Comparison of ENCODE assay signal across 30 cellular contexts in genomic region chr19:11221082-11221598, GRCh38. TPM values are rescaled to one million over a fixed set of nuclear protein-coding genes. Genes with fewer than 3 reads are reported as not detected.
A peak's percentile ranks its signal among the peaks of the same experiment; 100 is the strongest.
DNase-seq lines count a peak whose midpoint lies in the region; ATAC-seq, FAIRE-seq and TF ChIP-seq lines count a peak whose summit lies in the region.
"Had no signal": no experiment of that assay in that cellular context is flagged by ENCODE, and none has a peak within 500 bp of the region (broad histone marks: within the 10 kb centered on the region; RNA-seq: fewer than 3 reads in every experiment).

No MANE protein-coding gene starts in this region.

- H3K27me3 Mint-ChIP-seq in endodermal cell (ENCODE audit: insufficient read depth), result no peaks in the 10 kb centered on the region
- H3K27me3 Mint-ChIP-seq: CD4-positive, CD25-positive, alpha-beta regulatory T cell had no signal

- H3K36me3 Mint-ChIP-seq in endodermal cell (ENCODE audit: low read depth), result peaks cover 51% of the 10 kb centered on the region
- H3K36me3 Mint-ChIP-seq: CD14-positive monocyte had no signal

- H3K9me3 Mint-ChIP-seq in endodermal cell, result peaks cover 19% of the 10 kb centered on the region

- no peak overlapping the region for H3K9ac ChIP-seq in K562 (ENCODE audit: insufficient read depth in 1 of 2, low read depth in 2 of 2, low read length in 2 of 2)
- H3K9ac ChIP-seq in endodermal cell (ENCODE audit: extremely low read depth, low read length, poor library complexity, severe bottlenecking), result no peak overlapping the region
- H3K9ac ChIP-seq: BLaER1 had no signal

- peaks cover 4% of the 10 kb centered on the region; the same call in 1 of the 2 replicates for H3K9me3 ChIP-seq in K562 (replicated peaks; ENCODE audit: control insufficient read depth, insufficient read depth, low read depth, low read length)
- peaks cover 10% of the 10 kb centered on the region for H3K9me3 ChIP-seq in endodermal cell (ENCODE audit: control insufficient read depth, low read length)
- H3K9me3 ChIP-seq: BE2C had no signal

- POLR2A ChIA-PET in K562 (lab: Yijun Ruan, JAX), result no interaction called here
- POLR2A ChIA-PET in HEK293T (lab: Yijun Ruan, JAX), result no interaction called here

- WGBS in K562 (ENCODE audit: insufficient coverage, low coverage, missing lambda C conversion rate), result 68% methylated on average over 3 of the region's 3 CpGs
- 97 to 100% methylated on average over 3 of the region's 3 CpGs for WGBS in endodermal cell (ENCODE audit: insufficient coverage in 1 of 2, insufficient read length in 1 of 2), 2 experiments

- DNase-seq in K562 (ENCODE audit: extremely low read depth in 1 of 4, low spot score in 3 of 4) (no peak), endodermal cell (no peak), globus pallidus (ENCODE audit: low spot score) (no peak), SHP77 treated with DMSO at 0.1 percent for 48 hours (lab: John Stamatoyannopoulos, UW) (no peak), HEK293T (ENCODE audit: extremely low spot score) (no peak)
- DNase-seq: 8988T; ACHN; BE2C; C1 segment of cervical spinal cord; CD4-positive, alpha-beta memory T cell; CD4-positive, CD25-positive, alpha-beta regulatory T cell; CD8-positive, alpha-beta memory T cell; COR-L47; DMS 273 treated with DMSO at 0.1 percent for 48 hours; DMS153; DMS53; DMS79; DND-41; EL; GDM1 had no signal

- BruUV-seq in K562 (replicated peaks; lab: Mats Ljungman, UMichigan), result no TSS peak

- CTCF ChIA-PET in K562 (lab: Yijun Ruan, JAX; ENCODE audit: low intra/inter-chr PET ratio), result no interaction called here
- CTCF ChIA-PET in HEK293T (lab: Yijun Ruan, JAX), result interaction anchor here (0.6 kb wide), 1 partner anchor 29 kb away, joined by 5 read pairs; no protein-coding TSS in a partner anchor

- no peak for TF ChIP-seq RAD21 in K562 (CRISPR knock-in tag; conservative IDR thresholded peaks at IDR 0.05 in 1 of 2, IDR thresholded peaks at IDR 0.05 in 1 of 2)

- no peak overlapping the region for H3K4me2 ChIP-seq in K562 (ENCODE audit: insufficient read depth, low read length)
- H3K4me2 ChIP-seq: BLaER1 had no signal

- FAIRE-seq in K562 (lab: Jason Lieb, UNC), result no peak
- FAIRE-seq: A204.1, GM12878, GM12892, GM18507 had no signal

- no peak for ATAC-seq in K562
- ATAC-seq: GM12878 had no signal

- H3K4me3 ChIP-seq in K562, result no peak overlapping the region
- H3K4me3 ChIP-seq in endodermal cell (ENCODE audit: low read length), result peak overlapping the region; percentile 8
- H3K4me3 ChIP-seq: BLaER1, GM12878 had no signal

- TF ChIP-seq EP300 in K562 (IDR thresholded peaks at IDR 0.05; ENCODE audit: low read length), result no peak

- intact Hi-C loops in K562 (cut with micrococcal nuclease), result no loop called here

- TF ChIP-seq POLR2A in K562 (conservative IDR thresholded peaks at IDR 0.05), result no peak

- no peak overlapping the region for H3K4me3 Mint-ChIP-seq in endodermal cell
- H3K4me3 Mint-ChIP-seq: CD14-positive monocyte; CD4-positive, CD25-positive, alpha-beta regulatory T cell; CD8-positive, alpha-beta memory T cell had no signal

- TF ChIP-seq CTCF in K562 (IDR thresholded peaks at IDR 0.05 in 2 of 3, conservative IDR thresholded peaks at IDR 0.05 in 1 of 3; ENCODE audit: insufficient read depth in 2 of 3, low read depth in 1 of 3, low read length in 3 of 3), result no peak
- TF ChIP-seq CTCF in endodermal cell (conservative IDR thresholded peaks at IDR 0.05), result no peak

- no peak overlapping the region for H2AFZ ChIP-seq in K562 (ENCODE audit: low read depth, low read length)

- H3K4me1 ChIP-seq in K562 (replicated peaks in 1 of 2; ENCODE audit: control insufficient read depth in 2 of 2, insufficient read depth in 2 of 2, low read length in 2 of 2) (peaks cover 0 to 10% of the 10 kb centered on the region in 2 experiments; a peak in 2 of 5 replicates), endodermal cell (ENCODE audit: control insufficient read depth, insufficient read depth, low read length) (no peaks in the 10 kb centered on the region)
- H3K4me1 ChIP-seq: BE2C, BLaER1 had no signal

- no peaks in the 10 kb centered on the region for H3K36me3 ChIP-seq in K562 (ENCODE audit: control insufficient read depth, insufficient read depth, low read length)
- peaks cover 27% of the 10 kb centered on the region for H3K36me3 ChIP-seq in endodermal cell (ENCODE audit: control insufficient read depth, insufficient read depth, low read length)
- H3K36me3 ChIP-seq: BE2C, BLaER1 had no signal

- H3K27me3 ChIP-seq in K562 (ENCODE audit: control insufficient read depth in 2 of 2, insufficient read depth in 2 of 2, low read length in 2 of 2) (no peaks in the 10 kb centered on the region), endodermal cell (ENCODE audit: control insufficient read depth, insufficient read depth, low read length, poor library complexity, severe bottlenecking) (no peaks in the 10 kb centered on the region)
- H3K27me3 ChIP-seq: BE2C, BLaER1 had no signal

- no peaks in the 10 kb centered on the region for H3K9me1 ChIP-seq in K562 (ENCODE audit: control insufficient read depth, insufficient read depth, low read length)

- no peaks in the 10 kb centered on the region for H4K20me1 ChIP-seq in K562 (replicated peaks; ENCODE audit: control insufficient read depth, insufficient read depth, low read length)
- H4K20me1 ChIP-seq: BLaER1 had no signal

- H3K27ac Mint-ChIP-seq in endodermal cell, result no peak overlapping the region
- H3K27ac Mint-ChIP-seq: CD4-positive, alpha-beta memory T cell had no signal

- in situ Hi-C loops in K562 (cut with MboI), result no loop called here

- H3K4me1 Mint-ChIP-seq in endodermal cell, result no peaks in the 10 kb centered on the region
- H3K4me1 Mint-ChIP-seq: CD14-positive monocyte; CD4-positive, alpha-beta memory T cell; CD8-positive, alpha-beta memory T cell had no signal

- no peaks in the 10 kb centered on the region for H3K79me2 ChIP-seq in K562 (ENCODE audit: control insufficient read depth, insufficient read depth, low read length)

- no peak overlapping the region for H3K27ac ChIP-seq in K562 (ENCODE audit: extremely low read depth, low read depth, low read length)
- H3K27ac ChIP-seq in endodermal cell (ENCODE audit: low read depth, low read length), result no peak overlapping the region
- H3K27ac ChIP-seq: BLaER1 had no signal

RNA-seq across cellular contexts. Expression of gene ANGPTL8, which starts 18.3 kb away (rescaled TPM):
- not detected in 2 replicates for total RNA-seq in K562 (2011; cell fraction: chromatin; rRNA removed; ENCODE audit: low replicate concordance)
- total RNA-seq in K562 (2011; cell fraction: nucleolus; rRNA removed), result not detected in 2 replicates
- total RNA-seq in K562 (2011; cell fraction: nucleoplasm; rRNA removed), result not detected in 2 replicates
- total RNA-seq in K562 (2014; rRNA removed), result not detected in 2 replicates
- not detected in 2 replicates for total RNA-seq in K562 (2014; rRNA removed; fragmentation: Illumina TruSeq; extraction: Trizol)
- not detected in 2 replicates for total RNA-seq in K562 (2015; rRNA removed; fragmentation: Illumina TruSeq; extraction: Trizol)
- total RNA-seq in K562 (2021), result not detected in 2 replicates
- polyA plus RNA-seq in K562 (2011; rRNA removed), result not detected in 2 replicates
- not detected in 2 replicates for polyA plus RNA-seq in K562 (2011; cell fraction: cytosol; rRNA removed)
- polyA plus RNA-seq in K562 (2011; cell fraction: nucleus; rRNA removed), result not detected in 2 replicates
- not detected in 2 replicates for polyA plus RNA-seq in K562 (2012)
- polyA plus RNA-seq in K562 (2014; fragmentation: Illumina TruSeq; extraction: Trizol), result not detected in 2 replicates
- not detected for polyA plus RNA-seq in K562 (2014; fragmentation: Nextera tagmentation; extraction: Ambion mirVana)
- not detected in 2 replicates for polyA plus RNA-seq in K562 (2014; rRNA removed)
- not detected in 2 replicates for polyA minus RNA-seq in K562 (2011; rRNA and poly(A)+ RNA removed)
- not detected in 2 replicates for polyA minus RNA-seq in K562 (2011; cell fraction: cytosol; rRNA and poly(A)+ RNA removed)
- not detected in 2 replicates for polyA minus RNA-seq in K562 (2011; cell fraction: nucleus; rRNA and poly(A)+ RNA removed)
- total RNA-seq in endodermal cell, result not detected
- polyA plus RNA-seq in endodermal cell (2013, experiment 1 of 2), result not detected
- polyA plus RNA-seq in endodermal cell (2013, experiment 2 of 2), result not detected
- total RNA-seq: A673; CD4-positive, alpha-beta memory T cell; CD4-positive, CD25-positive, alpha-beta regulatory T cell; CD8-positive, alpha-beta memory T cell; Daoy; G401; GM12878 had no signal
- polyA plus RNA-seq: AG04450; CD14-positive monocyte; CD4-positive, alpha-beta memory T cell; CD4-positive, CD25-positive, alpha-beta regulatory T cell; CD8-positive, alpha-beta memory T cell; GM12878 had no signal

RNA-seq across cellular contexts. Expression of gene KANK2, which starts 23.8 kb away (rescaled TPM):
- total RNA-seq in K562 (2011; cell fraction: chromatin; rRNA removed; ENCODE audit: low replicate concordance), result 29.2 and 60.7 TPM in 2 replicates
- 29.0 and 31.2 TPM in 2 replicates for total RNA-seq in K562 (2011; cell fraction: nucleolus; rRNA removed)
- total RNA-seq in K562 (2011; cell fraction: nucleoplasm; rRNA removed), result 30.1 and 39.5 TPM in 2 replicates
- total RNA-seq in K562 (2014; rRNA removed) (32.2 and 41.2 TPM in 2 replicates), K562 (2014; rRNA removed; fragmentation: Illumina TruSeq; extraction: Trizol) (12.7 and 13.9 TPM in 2 replicates), K562 (2015; rRNA removed; fragmentation: Illumina TruSeq; extraction: Trizol) (19.8 and 21.3 TPM in 2 replicates), K562 (2021) (36.0 and 37.5 TPM in 2 replicates), endodermal cell (10 to 100 TPM; 74.2 to 87.7 TPM)
- polyA plus RNA-seq in K562 (2011; rRNA removed) (10.8 and 13.5 TPM in 2 replicates), K562 (2014; fragmentation: Illumina TruSeq; extraction: Trizol) (47.7 and 47.8 TPM in 2 replicates), K562 (2014; fragmentation: Nextera tagmentation; extraction: Ambion mirVana) (1 to 10 TPM; 4.4 to 5.6 TPM), K562 (2014; rRNA removed) (17.4 and 24.6 TPM in 2 replicates)
- 9.4 and 26.1 TPM in 2 replicates for polyA plus RNA-seq in K562 (2011; cell fraction: cytosol; rRNA removed)
- 15.1 and 27.0 TPM in 2 replicates for polyA plus RNA-seq in K562 (2011; cell fraction: nucleus; rRNA removed)
- 30.1 and 49.8 TPM in 2 replicates for polyA plus RNA-seq in K562 (2012)
- polyA minus RNA-seq in K562 (2011; rRNA and poly(A)+ RNA removed), result 7.2 and 12.8 TPM in 2 replicates
- 18.5 and 26.0 TPM in 2 replicates for polyA minus RNA-seq in K562 (2011; cell fraction: cytosol; rRNA and poly(A)+ RNA removed)
- polyA minus RNA-seq in K562 (2011; cell fraction: nucleus; rRNA and poly(A)+ RNA removed), result 6.7 and 6.9 TPM in 2 replicates
- 27.0 TPM for polyA plus RNA-seq in endodermal cell (2013, experiment 1 of 2)
- 29.6 TPM for polyA plus RNA-seq in endodermal cell (2013, experiment 2 of 2)

RNA-seq across cellular contexts. Expression of gene DOCK6, which starts 41.2 kb away (rescaled TPM):
- total RNA-seq in K562 (2011; cell fraction: chromatin; rRNA removed; ENCODE audit: low replicate concordance), result 79.9 and 184 TPM in 2 replicates
- total RNA-seq in K562 (2011; cell fraction: nucleolus; rRNA removed), result 88.2 and 89.2 TPM in 2 replicates
- total RNA-seq in K562 (2011; cell fraction: nucleoplasm; rRNA removed), result 65.6 and 76.9 TPM in 2 replicates
- total RNA-seq in K562 (2014; rRNA removed) (3.8 and 5.7 TPM in 2 replicates), K562 (2014; rRNA removed; fragmentation: Illumina TruSeq; extraction: Trizol) (2.0 and 2.4 TPM in 2 replicates), K562 (2015; rRNA removed; fragmentation: Illumina TruSeq; extraction: Trizol) (1.9 and 2.3 TPM in 2 replicates), K562 (2021) (19.3 and 20.2 TPM in 2 replicates), endodermal cell (100 to 1,000 TPM in 1 of 2 donors, 10 to 100 TPM in 1; 93.8 to 111 TPM)
- polyA plus RNA-seq in K562 (2011; rRNA removed) (7.0 and 14.5 TPM in 2 replicates), K562 (2014; fragmentation: Illumina TruSeq; extraction: Trizol) (4.4 and 7.3 TPM in 2 replicates), K562 (2014; fragmentation: Nextera tagmentation; extraction: Ambion mirVana) (under 1 TPM; 0.35 to 0.46 TPM), K562 (2014; rRNA removed) (10.0 and 11.8 TPM in 2 replicates)
- 8.0 and 14.5 TPM in 2 replicates for polyA plus RNA-seq in K562 (2011; cell fraction: cytosol; rRNA removed)
- 78.6 and 79.9 TPM in 2 replicates for polyA plus RNA-seq in K562 (2011; cell fraction: nucleus; rRNA removed)
- polyA plus RNA-seq in K562 (2012), result 7.9 and 22.7 TPM in 2 replicates
- polyA minus RNA-seq in K562 (2011; rRNA and poly(A)+ RNA removed), result 5.3 and 5.8 TPM in 2 replicates
- 8.8 and 17.8 TPM in 2 replicates for polyA minus RNA-seq in K562 (2011; cell fraction: cytosol; rRNA and poly(A)+ RNA removed)
- polyA minus RNA-seq in K562 (2011; cell fraction: nucleus; rRNA and poly(A)+ RNA removed), result 15.8 and 20.2 TPM in 2 replicates
- 35.2 TPM for polyA plus RNA-seq in endodermal cell (2013, experiment 1 of 2)
- polyA plus RNA-seq in endodermal cell (2013, experiment 2 of 2), result 36.4 TPM
- polyA plus RNA-seq: CD4-positive, alpha-beta memory T cell had no signal
